Comparison of ENCODE assay signal across 24 cellular contexts in genomic region chr12:33795536-33795935, GRCh38.
DNase-seq lines count a peak whose midpoint lies in the region; ATAC-seq and TF ChIP-seq lines count a peak whose summit lies in the region.
"Had no signal": no experiment of that assay in that cellular context is flagged by ENCODE, and none has a peak within 500 bp of the region (broad histone marks: within the 10 kb centered on the region; RNA-seq: fewer than 3 reads in every experiment).

No MANE protein-coding gene starts in this region.

- H3K27ac ChIP-seq in KMS-11 = peak overlapping the region; percentile 24; the same call in 1 of the 2 replicates
- H3K27ac ChIP-seq in aorta (ENCODE audit: low read depth in 1 of 2, low read length in 2 of 2) = no peak overlapping the region
- H3K27ac ChIP-seq: brain microvascular endothelial cell, colonic mucosa, parathyroid adenoma, PC-9, right lobe of liver, uterus, VCaP had no signal

- intact Hi-C loops in aorta (cut with DNase I) = no loop called here

- H3K36me3 ChIP-seq in KMS-11 (ENCODE audit: insufficient read depth) (no peaks in the 10 kb centered on the region), aorta (ENCODE audit: control insufficient read depth in 1 of 2, insufficient read depth in 2 of 2, low read length in 1 of 2) (no peaks in the 10 kb centered on the region)
- H3K36me3 ChIP-seq: brain microvascular endothelial cell, colonic mucosa, right lobe of liver, uterus had no signal

- no peaks in the 10 kb centered on the region for H4K20me1 ChIP-seq in KMS-11 (ENCODE audit: insufficient read depth)

- H3K4me1 ChIP-seq in KMS-11 (ENCODE audit: low read depth, poor library complexity, severe bottlenecking) = peaks cover 18% of the 10 kb centered on the region
- H3K4me1 ChIP-seq in aorta (ENCODE audit: control insufficient read depth in 1 of 2, insufficient read depth in 2 of 2, low read length in 2 of 2) = no peaks in the 10 kb centered on the region
- H3K4me1 ChIP-seq: colonic mucosa, parathyroid adenoma, right lobe of liver, uterus had no signal

- no peaks in the 10 kb centered on the region for H3K9me3 ChIP-seq in aorta (ENCODE audit: control insufficient read depth, low read length)
- H3K9me3 ChIP-seq: colonic mucosa, right lobe of liver, uterus had no signal

- no peaks in the 10 kb centered on the region for H3K27me3 ChIP-seq in KMS-11 (ENCODE audit: insufficient read depth, low read depth)
- no peaks in the 10 kb centered on the region for H3K27me3 ChIP-seq in aorta (ENCODE audit: control insufficient read depth in 1 of 2, insufficient read depth in 2 of 2, low read length in 1 of 2)
- H3K27me3 ChIP-seq: brain microvascular endothelial cell, colonic mucosa, right lobe of liver, uterus had no signal

- H3K4me2 ChIP-seq in KMS-11 = peak overlapping the region; percentile 30
- H3K4me2 ChIP-seq: PC-9 had no signal

- peak; percentile 29 for ATAC-seq in aorta (ENCODE audit: low FRiP score)
- ATAC-seq: activated naive CD4-positive, alpha-beta T cell treated with anti-CD3 and anti-CD28 coated beads, Interleukin-2, amount 50 U/mL, for 72 hours; right lobe of liver; T-helper 17 cell had no signal

- H3K79me2 ChIP-seq in KMS-11 (ENCODE audit: insufficient read depth, low read depth) = no peaks in the 10 kb centered on the region
- H3K79me2 ChIP-seq: parathyroid adenoma had no signal

- 55 to 59% methylated on average over 3 of the region's 3 CpGs for WGBS in aorta, 2 donors

- no peak overlapping the region for H3K9ac ChIP-seq in KMS-11
- H3K9ac ChIP-seq: parathyroid adenoma had no signal

- H3K4me3 ChIP-seq in KMS-11 (IDR thresholded peaks at IDR 0.05; ENCODE audit: insufficient read depth, low read depth, low read length) = no peak overlapping the region
- H3K4me3 ChIP-seq in aorta (ENCODE audit: low read length in 2 of 2) = no peak overlapping the region
- H3K4me3 ChIP-seq: colonic mucosa, PC-9, right lobe of liver, uterus had no signal

- DNase-seq in SW480 (ENCODE audit: low spot score) = peak; percentile 96
- DNase-seq in glomerular visceral epithelial cell (ENCODE audit: extremely low spot score) = peak; percentile 98
- no peak for DNase-seq in aorta
- DNase-seq in NK-92 treated with Interleukin-12 subunit alpha and Interleukin-12 subunit beta, amount 100 ng/mL, for 24 hours (lab: John Stamatoyannopoulos, UW) = no peak
- no peak for DNase-seq in HCEC 1CT
- DNase-seq in activated naive CD4-positive, alpha-beta T cell treated with Interleukin-2 at 50 U/mL for 16 hours = no peak
- DNase-seq: activated CD4-positive, alpha-beta T cell treated with anti-CD3 and anti-CD28 coated beads, Interleukin-2, amount 50 U/mL, for 1 hour; brain microvascular endothelial cell; CD4-positive, alpha-beta memory T cell; colonic mucosa; GF-D8; H9; Kasumi-1; NCI-H2081 treated with DMSO at 0.1 percent for 48 hours; NCI-H446 treated with DMSO at 0.1 percent for 48 hours; right lobe of liver; substantia nigra; T-helper 17 cell; uterus had no signal

- no peak for TF ChIP-seq CTCF in KMS-11 (conservative IDR thresholded peaks at IDR 0.05; ENCODE audit: low read depth, low read length)

- H2AFZ ChIP-seq in KMS-11 (ENCODE audit: low read depth) = no peak overlapping the region; the same call in 1 of the 2 replicates
- H2AFZ ChIP-seq: parathyroid adenoma, PC-9 had no signal

Comparison
In these comparisons a context has a peak if more than half of its experiments do, and no peak if none do; other contexts are left out.
1. DNase-seq: peak in SW480 (single experiment) and glomerular visceral epithelial cell (single experiment); none in aorta (0 of 2), NK-92 treated with Interleukin-12 subunit alpha and Interleukin-12 subunit beta, amount 100 ng/mL, for 24 hours (single experiment), HCEC 1CT (single experiment) and activated naive CD4-positive, alpha-beta T cell treated with Interleukin-2 at 50 U/mL for 16 hours (single experiment).